Comparison of ENCODE assay signal across 3 cellular contexts in the genomic region with DNA sequence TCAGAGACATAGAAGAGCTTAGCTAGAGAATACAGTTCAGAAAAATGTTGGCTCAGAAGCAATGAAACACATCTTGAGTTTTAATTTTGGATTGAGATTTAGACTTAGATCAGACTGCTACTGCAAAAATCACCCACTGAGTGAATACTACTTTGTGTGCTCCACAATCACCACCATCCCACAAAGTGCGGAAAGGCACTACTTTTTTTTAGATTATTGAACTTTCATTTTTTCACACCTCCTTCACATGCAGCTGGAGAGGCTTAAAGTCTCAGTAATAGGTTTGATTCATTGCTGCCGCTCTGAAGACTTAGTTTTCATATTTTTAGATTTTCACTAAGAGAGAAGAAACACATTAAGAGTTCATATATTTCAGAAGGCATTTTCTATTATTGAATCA.
"Had no signal": no experiment of that assay in that cellular context is flagged by ENCODE, and none has a peak within 500 bp of the region (broad histone marks: within the 10 kb centered on the region; RNA-seq: fewer than 3 reads in every experiment).

No MANE protein-coding gene starts in this region.

- DNase-seq: GDM1, GF-D8 had no signal

- ATAC-seq: GM12878 had no signal

- H3K4me3 ChIP-seq: GM12878 had no signal
